In the genomic region with DNA sequence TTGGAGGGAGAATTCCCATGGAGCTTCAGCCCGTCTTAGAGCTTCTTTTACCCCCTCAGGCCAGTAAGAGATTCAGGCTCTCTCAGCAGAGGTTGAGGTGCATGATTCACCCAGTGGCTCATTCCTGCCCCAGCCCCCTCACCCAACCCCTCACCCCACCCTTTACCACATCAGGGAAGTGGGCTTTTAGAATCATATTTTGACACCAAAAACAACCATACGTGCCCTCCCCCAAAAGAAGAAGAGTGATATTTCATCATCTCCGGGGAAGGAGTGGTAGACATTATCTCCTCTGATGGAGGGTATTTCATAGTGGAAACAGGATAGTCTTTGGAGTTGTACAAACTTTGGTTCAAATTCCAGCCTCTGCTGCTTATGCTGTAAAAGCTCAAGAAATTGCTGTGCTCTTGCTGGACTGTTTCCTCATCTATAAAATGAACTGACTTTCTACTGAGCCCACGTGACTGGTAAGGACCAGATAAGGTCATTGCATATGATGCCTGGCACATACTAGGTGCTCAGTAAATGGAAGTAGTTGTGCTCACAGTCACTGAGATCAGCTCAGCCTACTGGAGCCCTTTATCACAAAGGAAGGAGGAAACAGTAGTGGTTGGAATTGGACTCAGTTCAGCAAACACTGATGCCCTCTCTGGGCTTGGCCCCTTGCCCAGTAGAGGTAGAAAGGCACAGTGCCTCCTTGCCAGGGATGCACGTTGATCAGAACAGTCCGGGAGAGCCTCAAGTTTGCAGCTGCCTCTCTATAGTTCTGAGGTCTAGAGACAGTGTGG, we compare ENCODE assay signal across 2 cellular contexts.
TF ChIP-seq lines count a peak whose summit lies in the region.

No MANE protein-coding gene starts in this region.

TF ChIP-seq in liver, 16 proteins besides CTCF, POLR2A, EP300 and RAD21:
- no peak for TF ChIP-seq RXRA (IDR thresholded peaks at IDR 0.05)
- peak; percentile 45 to 51 for TF ChIP-seq HNF4A (conservative IDR thresholded peaks at IDR 0.05)

TF ChIP-seq in HepG2, 621 proteins besides CTCF, POLR2A, EP300 and RAD21:
- TF ChIP-seq FUBP1 (CRISPR knock-in tag; IDR thresholded peaks at IDR 0.05; ENCODE audit: borderline replicate concordance) (no peak), YY1 (IDR thresholded peaks at IDR 0.05; ENCODE audit: insufficient read depth, insufficient replicate concordance, low read depth, low read length) (no peak), ZNF496 (CRISPR knock-in tag; IDR thresholded peaks at IDR 0.05; ENCODE audit: insufficient replicate concordance) (no peak), ZNF432 (CRISPR knock-in tag; IDR thresholded peaks at IDR 0.05; ENCODE audit: borderline replicate concordance) (no peak), RARA (CRISPR knock-in tag; IDR thresholded peaks at IDR 0.05) (no peak), NR2F6 (IDR thresholded peaks at IDR 0.05) (no peak), NR2F6 (CRISPR knock-in tag; IDR thresholded peaks at IDR 0.05) (no peak), ZNF329 (CRISPR knock-in tag; IDR thresholded peaks at IDR 0.05; ENCODE audit: low read depth) (no peak), ZNF317 (CRISPR knock-in tag; IDR thresholded peaks at IDR 0.05) (no peak), SRSF1 (optimal IDR thresholded peaks at IDR 0.05; ENCODE audit: low read depth, low read length) (no peak), TFAP4 (IDR thresholded peaks at IDR 0.05; ENCODE audit: borderline replicate concordance, low read depth) (no peak), AHR (CRISPR knock-in tag; IDR thresholded peaks at IDR 0.05) (no peak), ZKSCAN1 (IDR thresholded peaks at IDR 0.05; ENCODE audit: low read length) (no peak), MATR3 (CRISPR knock-in tag; IDR thresholded peaks at IDR 0.05) (no peak), ZNF10 (CRISPR knock-in tag; IDR thresholded peaks at IDR 0.05; ENCODE audit: borderline replicate concordance, low read depth) (no peak), NFATC3 (CRISPR knock-in tag; IDR thresholded peaks at IDR 0.05) (no peak), ZNF740 (CRISPR knock-in tag; IDR thresholded peaks at IDR 0.05) (no peak)
- TF ChIP-seq, protein P1, sequence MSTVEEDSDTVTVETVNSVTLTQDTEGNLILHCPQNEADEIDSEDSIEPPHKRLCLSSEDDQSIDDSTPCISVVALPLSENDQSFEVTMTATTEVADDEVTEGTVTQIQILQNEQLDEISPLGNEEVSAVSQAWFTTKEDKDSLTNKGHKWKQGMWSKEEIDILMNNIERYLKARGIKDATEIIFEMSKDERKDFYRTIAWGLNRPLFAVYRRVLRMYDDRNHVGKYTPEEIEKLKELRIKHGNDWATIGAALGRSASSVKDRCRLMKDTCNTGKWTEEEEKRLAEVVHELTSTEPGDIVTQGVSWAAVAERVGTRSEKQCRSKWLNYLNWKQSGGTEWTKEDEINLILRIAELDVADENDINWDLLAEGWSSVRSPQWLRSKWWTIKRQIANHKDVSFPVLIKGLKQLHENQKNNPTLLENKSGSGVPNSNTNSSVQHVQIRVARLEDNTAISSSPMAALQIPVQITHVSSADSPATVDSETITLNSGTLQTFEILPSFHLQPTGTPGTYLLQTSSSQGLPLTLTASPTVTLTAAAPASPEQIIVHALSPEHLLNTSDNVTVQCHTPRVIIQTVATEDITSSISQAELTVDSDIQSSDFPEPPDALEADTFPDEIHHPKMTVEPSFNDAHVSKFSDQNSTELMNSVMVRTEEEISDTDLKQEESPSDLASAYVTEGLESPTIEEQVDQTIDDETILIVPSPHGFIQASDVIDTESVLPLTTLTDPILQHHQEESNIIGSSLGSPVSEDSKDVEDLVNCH (CRISPR knock-in tag; IDR thresholded peaks at IDR 0.05), result no peak
- TF ChIP-seq, protein P2, sequence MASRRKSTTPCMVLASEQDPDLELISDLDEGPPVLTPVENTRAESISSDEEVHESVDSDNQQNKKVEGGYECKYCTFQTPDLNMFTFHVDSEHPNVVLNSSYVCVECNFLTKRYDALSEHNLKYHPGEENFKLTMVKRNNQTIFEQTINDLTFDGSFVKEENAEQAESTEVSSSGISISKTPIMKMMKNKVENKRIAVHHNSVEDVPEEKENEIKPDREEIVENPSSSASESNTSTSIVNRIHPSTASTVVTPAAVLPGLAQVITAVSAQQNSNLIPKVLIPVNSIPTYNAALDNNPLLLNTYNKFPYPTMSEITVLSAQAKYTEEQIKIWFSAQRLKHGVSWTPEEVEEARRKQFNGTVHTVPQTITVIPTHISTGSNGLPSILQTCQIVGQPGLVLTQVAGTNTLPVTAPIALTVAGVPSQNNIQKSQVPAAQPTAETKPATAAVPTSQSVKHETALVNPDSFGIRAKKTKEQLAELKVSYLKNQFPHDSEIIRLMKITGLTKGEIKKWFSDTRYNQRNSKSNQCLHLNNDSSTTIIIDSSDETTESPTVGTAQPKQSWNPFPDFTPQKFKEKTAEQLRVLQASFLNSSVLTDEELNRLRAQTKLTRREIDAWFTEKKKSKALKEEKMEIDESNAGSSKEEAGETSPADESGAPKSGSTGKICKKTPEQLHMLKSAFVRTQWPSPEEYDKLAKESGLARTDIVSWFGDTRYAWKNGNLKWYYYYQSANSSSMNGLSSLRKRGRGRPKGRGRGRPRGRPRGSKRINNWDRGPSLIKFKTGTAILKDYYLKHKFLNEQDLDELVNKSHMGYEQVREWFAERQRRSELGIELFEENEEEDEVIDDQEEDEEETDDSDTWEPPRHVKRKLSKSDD (CRISPR knock-in tag; IDR thresholded peaks at IDR 0.05; ENCODE audit: low read depth), result no peak
- TF ChIP-seq, protein P3, sequence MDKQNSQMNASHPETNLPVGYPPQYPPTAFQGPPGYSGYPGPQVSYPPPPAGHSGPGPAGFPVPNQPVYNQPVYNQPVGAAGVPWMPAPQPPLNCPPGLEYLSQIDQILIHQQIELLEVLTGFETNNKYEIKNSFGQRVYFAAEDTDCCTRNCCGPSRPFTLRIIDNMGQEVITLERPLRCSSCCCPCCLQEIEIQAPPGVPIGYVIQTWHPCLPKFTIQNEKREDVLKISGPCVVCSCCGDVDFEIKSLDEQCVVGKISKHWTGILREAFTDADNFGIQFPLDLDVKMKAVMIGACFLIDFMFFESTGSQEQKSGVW (CRISPR knock-in tag; IDR thresholded peaks at IDR 0.05; ENCODE audit: borderline replicate concordance), result no peak
- TF ChIP-seq, protein P4, sequence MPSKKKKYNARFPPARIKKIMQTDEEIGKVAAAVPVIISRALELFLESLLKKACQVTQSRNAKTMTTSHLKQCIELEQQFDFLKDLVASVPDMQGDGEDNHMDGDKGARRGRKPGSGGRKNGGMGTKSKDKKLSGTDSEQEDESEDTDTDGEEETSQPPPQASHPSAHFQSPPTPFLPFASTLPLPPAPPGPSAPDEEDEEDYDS (CRISPR knock-in tag; IDR thresholded peaks at IDR 0.05), result no peak
